8 cellular contexts compared by ENCODE assay signal in genomic region chr3:126389112-126389791, GRCh38. TPM values are rescaled to one million over a fixed set of nuclear protein-coding genes. Genes with fewer than 3 reads are reported as not detected.
DNase-seq lines count a peak whose midpoint lies in the region; ATAC-seq, FAIRE-seq and TF ChIP-seq lines count a peak whose summit lies in the region.

No MANE protein-coding gene starts in this region.

- BruUV-seq in A673 (replicated peaks; lab: Mats Ljungman, UMichigan) (no TSS peak), PC-3 (replicated peaks; lab: Mats Ljungman, UMichigan) (no TSS peak)

- peaks cover 3% of the 10 kb centered on the region for H3K4me1 Mint-ChIP-seq in osteocyte (ENCODE audit: unreplicated experiment)

- H3F3A ChIP-seq in PC-3 (ENCODE audit: low read length, unreplicated experiment): no peaks in the 10 kb centered on the region

- 3 to 5% (median 3%) methylated on average over 33 to 58 of the region's 58 CpGs for WGBS in heart left ventricle, 4 donors

- POLR2A ChIA-PET in A673 (lab: Charles Lee; ENCODE audit: low non-redundant PET) (no interaction called here), PC-3 (lab: Charles Lee; ENCODE audit: unreplicated experiment) (no interaction called here)

- no peaks in the 10 kb centered on the region for H4K20me1 ChIP-seq in PC-3 (ENCODE audit: low read length)

- H3K27ac ChIP-seq in A673 (ENCODE audit: low read depth, low read length, poor library complexity, severe bottlenecking) (peak overlapping the region; percentile 80), HL-60 (replicated peaks) (peak overlapping the region; percentile 39; the same call in 1 of the 2 replicates), PC-3 (ENCODE audit: low read length) (no peak overlapping the region), heart left ventricle (peak overlapping the region; percentile 69 to 88 (median 82)), vagina (peak overlapping the region; percentile 62)

- peak overlapping the region; percentile 92 for H3K4me2 ChIP-seq in PC-3 (ENCODE audit: low read length)

- CTCF ChIA-PET in A673 (lab: Charles Lee): interaction anchor here (0.5 to 1.4 kb wide), 5 partner anchors 19 to 255 kb away, joined by 3 to 4 read pairs (median 4); no protein-coding TSS in a partner anchor
- CTCF ChIA-PET in PC-3 (lab: Charles Lee): interaction anchor here (0.6 kb wide), 2 partner anchors 41 to 131 kb away, joined by 3 to 8 read pairs; no protein-coding TSS in a partner anchor

- H3K9me2 ChIP-seq in PC-3 (replicated peaks; ENCODE audit: low read length): no peaks in the 10 kb centered on the region

- peaks cover 11% of the 10 kb centered on the region for H3K4me1 ChIP-seq in A673 (ENCODE audit: insufficient read depth, low read length, poor library complexity, severe bottlenecking)
- H3K4me1 ChIP-seq in PC-3 (ENCODE audit: insufficient read depth, low read length): 0 out of 2 replicates have a peak, but pooled peaks cover 3% of the 10 kb centered on the region
- peaks cover 0 to 10% (median 5%) of the 10 kb centered on the region in 12 donors for H3K4me1 ChIP-seq in heart left ventricle
- peaks cover 5% of the 10 kb centered on the region for H3K4me1 ChIP-seq in vagina

- H3K27me3 ChIP-seq in A673 (replicated peaks; ENCODE audit: insufficient read depth, low read depth, low read length, poor library complexity): no peaks in the 10 kb centered on the region
- H3K27me3 ChIP-seq in HL-60 (ENCODE audit: insufficient read depth, poor library complexity, severe bottlenecking): peaks cover 15% of the 10 kb centered on the region
- H3K27me3 ChIP-seq in PC-3 (ENCODE audit: low read length): no peaks in the 10 kb centered on the region
- peaks cover 0 to 12% (median 0%) of the 10 kb centered on the region in 9 donors for H3K27me3 ChIP-seq in heart left ventricle
- H3K27me3 ChIP-seq in vagina: no peaks in the 10 kb centered on the region

- H3K36me3 ChIP-seq in A673 (ENCODE audit: insufficient read depth, low read length, poor library complexity, severe bottlenecking) (no peaks in the 10 kb centered on the region), PC-3 (ENCODE audit: low read depth, low read length) (no peaks in the 10 kb centered on the region), heart left ventricle (no peaks in the 10 kb centered on the region), vagina (no peaks in the 10 kb centered on the region)

- TF ChIP-seq POLR2A in GM12892 (IDR thresholded peaks at IDR 0.05; ENCODE audit: low read depth, low read length) (no peak), heart left ventricle (IDR thresholded peaks at IDR 0.05) (peak in 1 of 2 donors; percentile 55), vagina (IDR thresholded peaks at IDR 0.05) (peak in 1 of 2 donors; percentile 36)

- peak; percentile 85 for TF ChIP-seq CTCF in A673 (conservative IDR thresholded peaks at IDR 0.05; ENCODE audit: low read depth, low read length)
- peak; percentile 79 for TF ChIP-seq CTCF in HL-60 (IDR thresholded peaks at IDR 0.05; ENCODE audit: insufficient read depth, low read length)
- TF ChIP-seq CTCF in PC-3 (conservative IDR thresholded peaks at IDR 0.05; ENCODE audit: low read depth, low read length): peak; percentile 85
- peak; percentile 78 to 100 (median 98) for TF ChIP-seq CTCF in heart left ventricle (IDR thresholded peaks at IDR 0.05)
- peak; percentile 99 for TF ChIP-seq CTCF in osteocyte (IDR thresholded peaks at IDR 0.05)
- TF ChIP-seq CTCF in vagina (IDR thresholded peaks at IDR 0.05): peak; percentile 97 to 100 (median 98)

- H3K9me3 Mint-ChIP-seq in osteocyte (ENCODE audit: unreplicated experiment): no peaks in the 10 kb centered on the region

- H3K9me3 ChIP-seq in A673 (ENCODE audit: low read depth, low read length, poor library complexity, severe bottlenecking) (no peaks in the 10 kb centered on the region), PC-3 (ENCODE audit: low read length) (no peaks in the 10 kb centered on the region), heart left ventricle (no peaks in the 10 kb centered on the region), vagina (no peaks in the 10 kb centered on the region)

- H3K9ac ChIP-seq in PC-3 (ENCODE audit: low read length): peak overlapping the region; percentile 36

- peak overlapping the region; percentile 66 for H2AFZ ChIP-seq in PC-3 (ENCODE audit: low read length)

- peak overlapping the region; percentile 15 for H3K27ac Mint-ChIP-seq in osteocyte (ENCODE audit: unreplicated experiment)

- no peaks in the 10 kb centered on the region for H3K36me3 Mint-ChIP-seq in osteocyte (ENCODE audit: unreplicated experiment)

- H3K79me2 ChIP-seq in PC-3 (ENCODE audit: low read length): no peaks in the 10 kb centered on the region

- H3K4me3 ChIP-seq in A673 (ENCODE audit: low read depth, low read length, poor library complexity, severe bottlenecking) (no peak overlapping the region), HL-60 (replicated peaks; ENCODE audit: insufficient read depth, low read length) (peak overlapping the region; percentile 23), PC-3 (ENCODE audit: low read length) (peak overlapping the region; percentile 58; the same call in 1 of the 2 replicates), heart left ventricle (peak overlapping the region in 11 of 12 donors; percentile 4 to 63 (median 53)), vagina (peak overlapping the region; percentile 24 to 36)

- peak; percentile 40 for FAIRE-seq in GM12892 (lab: Jason Lieb, UNC)

- DNase-seq in A673 (ENCODE audit: low spot score) (peak; percentile 80), GM12892 (ENCODE audit: insufficient read length) (peak; percentile 64), HL-60 (ENCODE audit: low read depth in 1 of 2, low spot score in 1 of 2) (peak; percentile 77 to 90), PC-3 (peak; percentile 85), amniotic epithelial cell (ENCODE audit: low read depth) (peak; percentile 67), heart left ventricle (peak; percentile 83 to 96 (median 93)), osteocyte (ENCODE audit: extremely low spot score, unreplicated experiment) (peak; percentile 91), vagina (ENCODE audit: extremely low spot score in 2 of 2) (peak in 1 of 2 donors; percentile 95)

- intact Hi-C loops in A673 (cut with micrococcal nuclease; ENCODE audit: unreplicated experiment) (loop anchor here (1.0 to 2.0 kb wide), 3 partner anchors 130 to 255 kb away; no protein-coding TSS in a partner anchor), PC-3 (cut with micrococcal nuclease) (loop anchor here (1.0 kb wide), 2 partner anchors 130 to 255 kb away; no protein-coding TSS in a partner anchor), heart left ventricle (cut with DNase I) (loop anchor here (1.0 to 5.0 kb wide), 13 partner anchors 30 to 257 kb away; no protein-coding TSS in a partner anchor), vagina (cut with DNase I) (loop anchor here (2.0 kb wide), 1 partner anchor 128 kb away; no protein-coding TSS in a partner anchor)

- H3K27me3 Mint-ChIP-seq in osteocyte (ENCODE audit: unreplicated experiment): peaks cover 48% of the 10 kb centered on the region

- peak overlapping the region; percentile 56 for H3K4me3 Mint-ChIP-seq in osteocyte (ENCODE audit: unreplicated experiment)

- ATAC-seq in PC-3 (peak; percentile 94), heart left ventricle (peak; percentile 88 to 98 (median 96))

RNA-seq across cellular contexts. Expression of gene CFAP100, which starts 5.5 kb away (rescaled TPM):
- not detected in 2 replicates for total RNA-seq in A673 (2021)
- not detected for polyA plus RNA-seq in GM12892 (2012; ENCODE audit: missing spikeins)
- not detected in 2 replicates for total RNA-seq in PC-3 (2014; rRNA removed)
- not detected for total RNA-seq in heart left ventricle
- not detected for polyA plus RNA-seq in heart left ventricle
- not detected in 2 replicates for total RNA-seq in osteocyte
- not detected for total RNA-seq in vagina

RNA-seq across cellular contexts. Expression of gene KLF15, which starts 32.0 kb away (rescaled TPM):
- total RNA-seq in A673 (2021) (32.1 and 32.6 TPM in 2 replicates), PC-3 (2014; rRNA removed) (0.12 TPM in 1 of 2 replicates, not detected in the other), heart left ventricle (10 to 100 TPM; 10.5 to 85.8 (median 31.0) TPM), osteocyte (5.7 and 7.2 TPM in 2 replicates), vagina (25.3 TPM)
- polyA plus RNA-seq in GM12892 (2012; ENCODE audit: missing spikeins): not detected
- 10 to 100 TPM; 39.9 to 70.6 TPM for polyA plus RNA-seq in heart left ventricle
